In the genomic region with DNA sequence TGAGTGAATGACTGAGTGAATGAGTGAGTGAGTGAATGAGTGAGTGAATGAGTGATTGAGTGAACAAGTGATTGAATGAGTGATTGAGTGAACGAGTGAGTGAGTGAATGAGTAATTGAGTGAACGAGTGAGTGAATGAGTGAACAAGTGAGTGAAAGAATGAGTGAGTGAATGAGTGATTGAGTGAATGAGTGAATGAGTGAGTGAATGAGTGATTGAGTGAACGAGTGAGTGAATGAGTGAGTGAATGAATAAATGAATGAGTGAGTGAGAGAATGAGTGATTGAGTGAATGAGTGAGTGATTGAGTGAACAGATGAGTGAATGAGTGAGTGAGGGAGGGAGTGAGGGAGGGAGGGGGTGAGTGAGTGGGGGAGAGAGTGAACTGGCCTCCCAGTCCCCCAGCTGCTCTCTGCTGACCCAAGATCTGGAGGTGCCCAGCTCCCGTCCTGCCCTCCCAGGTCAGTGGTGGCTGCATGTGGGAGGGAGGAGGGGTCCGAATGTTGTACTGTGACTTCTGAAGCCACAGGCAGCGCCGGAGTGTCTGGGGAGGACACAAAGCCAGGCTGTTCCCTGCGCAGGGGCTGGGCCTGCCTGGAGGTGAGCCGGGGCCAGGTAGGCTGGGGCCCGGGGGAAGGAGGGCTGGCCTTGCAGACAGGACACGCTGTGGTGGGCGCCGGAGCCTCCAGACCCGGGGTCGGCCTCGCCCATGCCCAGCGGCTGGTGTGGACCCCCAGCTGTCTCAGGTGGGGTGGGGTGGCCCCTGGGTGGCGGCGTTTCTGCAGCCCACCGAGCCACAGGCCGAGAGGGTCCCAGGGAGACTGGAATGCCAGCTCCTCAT, we compare ENCODE assay signal across 15 cellular contexts. TPM values are rescaled to one million over a fixed set of nuclear protein-coding genes. Genes with fewer than 3 reads are reported as not detected.
A peak's percentile ranks its signal among the peaks of the same experiment; 100 is the strongest.
DNase-seq lines count a peak whose midpoint lies in the region; ATAC-seq, FAIRE-seq and TF ChIP-seq lines count a peak whose summit lies in the region.
"Had no signal": no experiment of that assay in that cellular context is flagged by ENCODE, and none has a peak within 500 bp of the region (broad histone marks: within the 10 kb centered on the region; RNA-seq: fewer than 3 reads in every experiment).

No MANE protein-coding gene starts in this region.

- FAIRE-seq in GM12892 (lab: Jason Lieb, UNC): peak; percentile 64
- FAIRE-seq: colon had no signal

- H2BK120ac ChIP-seq in mesenchymal stem cell (ENCODE audit: low read depth, low read length): no peak overlapping the region

- CTCF ChIA-PET in A673 (lab: Charles Lee): no interaction called here

- H2BK15ac ChIP-seq in mesenchymal stem cell (ENCODE audit: low read depth, poor library complexity, severe bottlenecking): peak overlapping the region; percentile 12

- no peak overlapping the region for H4K91ac ChIP-seq in mesenchymal stem cell (ENCODE audit: low read length)

- H2BK5ac ChIP-seq in mesenchymal stem cell (ENCODE audit: low read depth, low read length, poor library complexity, severe bottlenecking): no peak overlapping the region

- POLR2A ChIA-PET in A673 (lab: Charles Lee; ENCODE audit: low non-redundant PET): no interaction called here

- H3K23ac ChIP-seq in mesenchymal stem cell (ENCODE audit: low read length in 2 of 2): no peak overlapping the region

- no peak overlapping the region for H3K14ac ChIP-seq in mesenchymal stem cell (ENCODE audit: low read length in 2 of 2)

- no TSS peak for BruUV-seq in A673 (replicated peaks; lab: Mats Ljungman, UMichigan)

- H3K4me3 ChIP-seq in A673 (ENCODE audit: low read depth, low read length, poor library complexity, severe bottlenecking) (no peak overlapping the region), SK-N-MC (no peak overlapping the region), mesenchymal stem cell (ENCODE audit: insufficient read depth in 1 of 2, low read depth in 1 of 2, low read length in 2 of 2) (no peak overlapping the region)
- H3K4me3 ChIP-seq: upper lobe of left lung had no signal

- H3K27ac ChIP-seq in A673 (ENCODE audit: low read depth, low read length, poor library complexity, severe bottlenecking): peak overlapping the region; percentile 42
- H3K27ac ChIP-seq in SK-N-MC: peak overlapping the region; percentile 62; the same call in 1 of the 2 replicates
- no peak overlapping the region for H3K27ac ChIP-seq in mesenchymal stem cell (ENCODE audit: low read length, poor library complexity, severe bottlenecking)
- H3K27ac ChIP-seq: KMS-11 had no signal

- WGBS in mesenchymal stem cell: 92% methylated on average over 19 of the region's 21 CpGs

- no peak overlapping the region for H3K18ac ChIP-seq in mesenchymal stem cell (ENCODE audit: low read depth in 1 of 2, low read length in 2 of 2)

- no peak overlapping the region for H3K9ac ChIP-seq in SK-N-MC (ENCODE audit: insufficient read length)
- no peak overlapping the region for H3K9ac ChIP-seq in mesenchymal stem cell (ENCODE audit: low read length)
- H3K9ac ChIP-seq: KMS-11 had no signal

- H4K8ac ChIP-seq in mesenchymal stem cell (ENCODE audit: low read length): peak overlapping the region; percentile 9

- TF ChIP-seq CTCF in A673 (conservative IDR thresholded peaks at IDR 0.05; ENCODE audit: low read depth, low read length): no peak

- H3K4me2 ChIP-seq in mesenchymal stem cell (ENCODE audit: low read length, poor library complexity, severe bottlenecking): no peak overlapping the region
- H3K4me2 ChIP-seq: KMS-11 had no signal

- no peak for TF ChIP-seq POLR2A in GM12892 (IDR thresholded peaks at IDR 0.05; ENCODE audit: low read depth, low read length)

- no peak for ATAC-seq in GM21423 (IDR thresholded peaks at IDR 0.05; ENCODE audit: unreplicated experiment)
- ATAC-seq: activated CD4-positive, CD25-positive, alpha-beta regulatory T cell treated with anti-CD3 and anti-CD28 coated beads, Interleukin-2, amount 50 U/mL, for 24 hours had no signal

- H3K4me1 ChIP-seq in A673 (ENCODE audit: insufficient read depth, low read length, poor library complexity, severe bottlenecking) (peaks cover 21% of the 10 kb centered on the region), mesenchymal stem cell (ENCODE audit: control insufficient read depth, insufficient read depth, low read depth, low read length) (peaks cover 10% of the 10 kb centered on the region)

- no peaks in the 10 kb centered on the region for H3K79me1 ChIP-seq in mesenchymal stem cell (replicated peaks; ENCODE audit: low read length, poor library complexity, severe bottlenecking)

- H2AK5ac ChIP-seq in mesenchymal stem cell (ENCODE audit: low read length, severe bottlenecking): no peak overlapping the region

- intact Hi-C loops in A673 (cut with micrococcal nuclease; ENCODE audit: unreplicated experiment): no loop called here

- no peaks in the 10 kb centered on the region for H3K27me3 ChIP-seq in A673 (replicated peaks; ENCODE audit: insufficient read depth, low read depth, low read length, poor library complexity)
- H3K27me3 ChIP-seq in mesenchymal stem cell (ENCODE audit: control insufficient read depth in 1 of 2, insufficient read depth in 1 of 2, low read length in 2 of 2): no peaks in the 10 kb centered on the region
- H3K27me3 ChIP-seq: upper lobe of left lung had no signal

- H2BK12ac ChIP-seq in mesenchymal stem cell (ENCODE audit: low read length in 2 of 2): peak overlapping the region in 1 of 2 experiments; percentile 66

- H3K36me3 ChIP-seq in A673 (ENCODE audit: insufficient read depth, low read length, poor library complexity, severe bottlenecking): no peaks in the 10 kb centered on the region
- no peaks in the 10 kb centered on the region for H3K36me3 ChIP-seq in SK-N-MC (ENCODE audit: insufficient read depth, low read length)
- H3K36me3 ChIP-seq in mesenchymal stem cell (ENCODE audit: control insufficient read depth in 1 of 2, insufficient read depth in 2 of 2, low read depth in 1 of 2, low read length in 2 of 2): peaks cover 0 to 5% of the 10 kb centered on the region in 2 experiments
- H3K36me3 ChIP-seq: upper lobe of left lung had no signal

- H3K9me3 ChIP-seq in A673 (ENCODE audit: low read depth, low read length, poor library complexity, severe bottlenecking) (no peaks in the 10 kb centered on the region), SK-N-MC (ENCODE audit: low read depth, low read length) (no peaks in the 10 kb centered on the region), mesenchymal stem cell (ENCODE audit: control insufficient read depth, low read length) (no peaks in the 10 kb centered on the region)
- H3K9me3 ChIP-seq: upper lobe of left lung had no signal

- H2AFZ ChIP-seq in mesenchymal stem cell (ENCODE audit: low read depth, low read length): no peak overlapping the region

- DNase-seq in A673 (ENCODE audit: low spot score): no peak
- DNase-seq in GM12892 (ENCODE audit: insufficient read length): no peak
- no peak for DNase-seq in SK-N-MC (ENCODE audit: low read depth, low spot score)
- no peak for DNase-seq in mesenchymal stem cell
- no peak for DNase-seq in stimulated activated CD4-positive, alpha-beta T cell treated with anti-CD3 and anti-CD28 coated beads, Interleukin-4, amount 100 ng/mL, for 4 hours
- DNase-seq in NOMO-1 (lab: John Stamatoyannopoulos, UW; ENCODE audit: unreplicated experiment in 2 of 2): no peak
- DNase-seq: Caco-2, natural killer cell, NCI-H2029, posterior cingulate gyrus had no signal

- no peak overlapping the region for H3K4ac ChIP-seq in mesenchymal stem cell (ENCODE audit: low read depth in 1 of 2, low read length in 2 of 2)

RNA-seq across cellular contexts. Expression of a gene that starts 17.8 kb away (rescaled TPM):
- 70.9 and 71.3 TPM in 2 replicates for total RNA-seq in A673 (2021)
- polyA plus RNA-seq in GM12892 (2012; ENCODE audit: missing spikeins): 17.4 TPM
- polyA plus RNA-seq in mesenchymal stem cell (2013, experiment 1 of 2): 18.5 TPM
- 17.6 TPM for polyA plus RNA-seq in mesenchymal stem cell (2013, experiment 2 of 2)

RNA-seq across cellular contexts. Expression of a gene that starts 24.4 kb away (rescaled TPM):
- 54.1 and 54.7 TPM in 2 replicates for total RNA-seq in A673 (2021)
- polyA plus RNA-seq in GM12892 (2012; ENCODE audit: missing spikeins): 16.7 TPM
- 37.9 TPM for polyA plus RNA-seq in mesenchymal stem cell (2013, experiment 1 of 2)
- polyA plus RNA-seq in mesenchymal stem cell (2013, experiment 2 of 2): 35.8 TPM

RNA-seq across cellular contexts. Expression of a gene that starts 24.5 kb away (rescaled TPM):
- 18.6 and 19.8 TPM in 2 replicates for total RNA-seq in A673 (2021)
- polyA plus RNA-seq in GM12892 (2012; ENCODE audit: missing spikeins): 4.9 TPM
- polyA plus RNA-seq in mesenchymal stem cell (2013, experiment 1 of 2): 20.9 TPM
- polyA plus RNA-seq in mesenchymal stem cell (2013, experiment 2 of 2): 21.2 TPM
